In genomic region chr11:67422894-67423293, GRCh38 we compare ENCODE assay signal across 1 cellular context.
TF ChIP-seq lines count a peak whose summit lies in the region.

No MANE protein-coding gene starts in this region.

TF ChIP-seq in HepG2, 621 proteins besides CTCF, POLR2A, EP300 and RAD21:
- TF ChIP-seq TRIM24 (CRISPR knock-in tag; IDR thresholded peaks at IDR 0.05) (no peak), ZNF3 (CRISPR knock-in tag; IDR thresholded peaks at IDR 0.05) (peak; percentile 32; the same call in 1 of the 2 replicates), ZKSCAN8 (CRISPR knock-in tag; IDR thresholded peaks at IDR 0.05; ENCODE audit: borderline replicate concordance) (0 out of 2 replicates have a peak, but pooled peaks have one; percentile 19), ZNF382 (CRISPR knock-in tag; IDR thresholded peaks at IDR 0.05; ENCODE audit: borderline replicate concordance) (no peak), TBP (CRISPR knock-in tag; IDR thresholded peaks at IDR 0.05) (no peak)
